Comparison of ENCODE assay signal across 11 cellular contexts in the genomic region with DNA sequence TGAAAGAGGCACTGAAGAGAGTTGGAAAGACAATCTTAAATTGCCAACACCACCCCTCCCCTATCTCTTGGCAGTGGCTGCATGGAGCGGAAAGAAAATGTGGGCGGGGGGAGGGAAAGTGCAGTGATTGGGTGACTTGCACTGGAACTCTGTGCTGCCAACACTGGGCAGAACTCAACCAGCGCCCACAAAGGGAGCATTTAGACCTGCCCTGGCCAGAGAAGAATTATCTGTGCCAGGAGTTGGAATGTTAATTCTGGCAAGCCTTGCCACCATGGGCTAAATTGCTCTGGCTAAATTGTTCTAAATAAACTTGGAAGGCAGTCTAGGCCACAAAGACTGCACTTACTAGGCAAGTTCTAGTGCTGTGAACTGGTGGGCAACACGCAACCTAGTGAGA. TPM values are rescaled to one million over a fixed set of nuclear protein-coding genes. Genes with fewer than 3 reads are reported as not detected.
"Had no signal": no experiment of that assay in that cellular context is flagged by ENCODE, and none has a peak within 500 bp of the region (broad histone marks: within the 10 kb centered on the region; RNA-seq: fewer than 3 reads in every experiment).

No MANE protein-coding gene starts in this region.

- H3K36me3 Mint-ChIP-seq: IgD-negative memory B cell had no signal

- H3K4me1 Mint-ChIP-seq: IgD-negative memory B cell had no signal

- H3K27ac Mint-ChIP-seq: HFFc6, IgD-negative memory B cell had no signal

- H3K9me3 ChIP-seq: HAP-1 had no signal

- ATAC-seq: HCT116, HepG2 had no signal

- H3K4me1 ChIP-seq: HAP-1 had no signal

- H3K36me3 ChIP-seq: HAP-1 had no signal

- H3K4me3 Mint-ChIP-seq: HFFc6, IgD-negative memory B cell had no signal

- H3K27ac ChIP-seq: GM23248, HL-60 had no signal

- H3K4me3 ChIP-seq: GM23248, HAP-1 had no signal

- DNase-seq: GM23248, GOT3, H7, HFFc6 had no signal

- H3K9me3 Mint-ChIP-seq: HFFc6 had no signal

- H3K9ac ChIP-seq: GM23248 had no signal

RNA-seq across cellular contexts. Expression of a gene that starts 6.5 kb away (rescaled TPM):
- total RNA-seq: GM23248, H4, H7, HepG2, HFFc6, HT1080 had no signal
- polyA plus RNA-seq: GM23248, HepG2, IgD-negative memory B cell had no signal

RNA-seq across cellular contexts. Expression of a gene that starts 13.3 kb away (rescaled TPM):
- total RNA-seq: GM23248, H4, H7, HepG2, HT1080 had no signal
- polyA plus RNA-seq: GM23248, HepG2, IgD-negative memory B cell had no signal

RNA-seq across cellular contexts. Expression of a gene that starts 30.5 kb away (rescaled TPM):
- total RNA-seq: GM23248, H4, H7, HepG2, HFFc6, HT1080 had no signal
- polyA plus RNA-seq: GM23248, HepG2, IgD-negative memory B cell had no signal
